Comparison of ENCODE assay signal across 1 cellular context in the genomic region with DNA sequence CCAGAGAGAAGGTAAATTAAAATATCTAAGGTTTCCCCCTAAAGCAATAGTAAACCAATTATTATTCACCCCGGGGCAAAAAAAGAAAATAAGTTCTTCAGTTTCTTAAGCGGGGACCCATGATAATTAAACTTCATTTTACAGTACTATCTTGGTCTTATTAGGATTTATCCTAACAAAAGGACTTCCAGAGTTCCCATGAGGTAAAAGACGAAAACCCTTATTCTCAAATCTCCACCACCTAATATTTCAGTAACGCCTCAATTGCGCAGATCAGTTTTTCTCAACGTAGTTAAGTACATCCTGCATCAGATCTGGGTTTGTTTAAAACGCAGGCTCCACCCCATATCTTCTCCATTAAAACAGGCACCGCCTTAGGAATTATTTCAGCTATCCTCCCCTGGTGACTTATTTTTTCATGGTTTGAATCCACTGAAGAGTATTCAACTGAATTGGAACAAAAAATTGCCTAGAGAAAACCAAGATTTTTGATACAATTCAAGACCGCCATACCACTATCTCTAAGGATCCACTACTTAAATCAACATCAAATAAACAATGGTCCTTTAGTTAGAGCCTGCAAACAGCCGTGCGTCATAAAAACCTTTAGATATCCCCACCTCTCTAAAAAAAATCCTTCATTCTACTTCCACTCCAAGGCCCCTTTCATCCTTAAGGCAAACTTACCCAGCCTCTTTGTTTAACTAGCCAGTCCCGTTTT.
TF ChIP-seq lines count a peak whose summit lies in the region.

No MANE protein-coding gene starts in this region.

TF ChIP-seq in GM23338, 12 proteins besides CTCF, POLR2A, EP300 and RAD21:
- TF ChIP-seq, protein P1, sequence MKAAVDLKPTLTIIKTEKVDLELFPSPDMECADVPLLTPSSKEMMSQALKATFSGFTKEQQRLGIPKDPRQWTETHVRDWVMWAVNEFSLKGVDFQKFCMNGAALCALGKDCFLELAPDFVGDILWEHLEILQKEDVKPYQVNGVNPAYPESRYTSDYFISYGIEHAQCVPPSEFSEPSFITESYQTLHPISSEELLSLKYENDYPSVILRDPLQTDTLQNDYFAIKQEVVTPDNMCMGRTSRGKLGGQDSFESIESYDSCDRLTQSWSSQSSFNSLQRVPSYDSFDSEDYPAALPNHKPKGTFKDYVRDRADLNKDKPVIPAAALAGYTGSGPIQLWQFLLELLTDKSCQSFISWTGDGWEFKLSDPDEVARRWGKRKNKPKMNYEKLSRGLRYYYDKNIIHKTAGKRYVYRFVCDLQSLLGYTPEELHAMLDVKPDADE (IDR thresholded peaks at IDR 0.05), result no peak
- TF ChIP-seq, protein P2, sequence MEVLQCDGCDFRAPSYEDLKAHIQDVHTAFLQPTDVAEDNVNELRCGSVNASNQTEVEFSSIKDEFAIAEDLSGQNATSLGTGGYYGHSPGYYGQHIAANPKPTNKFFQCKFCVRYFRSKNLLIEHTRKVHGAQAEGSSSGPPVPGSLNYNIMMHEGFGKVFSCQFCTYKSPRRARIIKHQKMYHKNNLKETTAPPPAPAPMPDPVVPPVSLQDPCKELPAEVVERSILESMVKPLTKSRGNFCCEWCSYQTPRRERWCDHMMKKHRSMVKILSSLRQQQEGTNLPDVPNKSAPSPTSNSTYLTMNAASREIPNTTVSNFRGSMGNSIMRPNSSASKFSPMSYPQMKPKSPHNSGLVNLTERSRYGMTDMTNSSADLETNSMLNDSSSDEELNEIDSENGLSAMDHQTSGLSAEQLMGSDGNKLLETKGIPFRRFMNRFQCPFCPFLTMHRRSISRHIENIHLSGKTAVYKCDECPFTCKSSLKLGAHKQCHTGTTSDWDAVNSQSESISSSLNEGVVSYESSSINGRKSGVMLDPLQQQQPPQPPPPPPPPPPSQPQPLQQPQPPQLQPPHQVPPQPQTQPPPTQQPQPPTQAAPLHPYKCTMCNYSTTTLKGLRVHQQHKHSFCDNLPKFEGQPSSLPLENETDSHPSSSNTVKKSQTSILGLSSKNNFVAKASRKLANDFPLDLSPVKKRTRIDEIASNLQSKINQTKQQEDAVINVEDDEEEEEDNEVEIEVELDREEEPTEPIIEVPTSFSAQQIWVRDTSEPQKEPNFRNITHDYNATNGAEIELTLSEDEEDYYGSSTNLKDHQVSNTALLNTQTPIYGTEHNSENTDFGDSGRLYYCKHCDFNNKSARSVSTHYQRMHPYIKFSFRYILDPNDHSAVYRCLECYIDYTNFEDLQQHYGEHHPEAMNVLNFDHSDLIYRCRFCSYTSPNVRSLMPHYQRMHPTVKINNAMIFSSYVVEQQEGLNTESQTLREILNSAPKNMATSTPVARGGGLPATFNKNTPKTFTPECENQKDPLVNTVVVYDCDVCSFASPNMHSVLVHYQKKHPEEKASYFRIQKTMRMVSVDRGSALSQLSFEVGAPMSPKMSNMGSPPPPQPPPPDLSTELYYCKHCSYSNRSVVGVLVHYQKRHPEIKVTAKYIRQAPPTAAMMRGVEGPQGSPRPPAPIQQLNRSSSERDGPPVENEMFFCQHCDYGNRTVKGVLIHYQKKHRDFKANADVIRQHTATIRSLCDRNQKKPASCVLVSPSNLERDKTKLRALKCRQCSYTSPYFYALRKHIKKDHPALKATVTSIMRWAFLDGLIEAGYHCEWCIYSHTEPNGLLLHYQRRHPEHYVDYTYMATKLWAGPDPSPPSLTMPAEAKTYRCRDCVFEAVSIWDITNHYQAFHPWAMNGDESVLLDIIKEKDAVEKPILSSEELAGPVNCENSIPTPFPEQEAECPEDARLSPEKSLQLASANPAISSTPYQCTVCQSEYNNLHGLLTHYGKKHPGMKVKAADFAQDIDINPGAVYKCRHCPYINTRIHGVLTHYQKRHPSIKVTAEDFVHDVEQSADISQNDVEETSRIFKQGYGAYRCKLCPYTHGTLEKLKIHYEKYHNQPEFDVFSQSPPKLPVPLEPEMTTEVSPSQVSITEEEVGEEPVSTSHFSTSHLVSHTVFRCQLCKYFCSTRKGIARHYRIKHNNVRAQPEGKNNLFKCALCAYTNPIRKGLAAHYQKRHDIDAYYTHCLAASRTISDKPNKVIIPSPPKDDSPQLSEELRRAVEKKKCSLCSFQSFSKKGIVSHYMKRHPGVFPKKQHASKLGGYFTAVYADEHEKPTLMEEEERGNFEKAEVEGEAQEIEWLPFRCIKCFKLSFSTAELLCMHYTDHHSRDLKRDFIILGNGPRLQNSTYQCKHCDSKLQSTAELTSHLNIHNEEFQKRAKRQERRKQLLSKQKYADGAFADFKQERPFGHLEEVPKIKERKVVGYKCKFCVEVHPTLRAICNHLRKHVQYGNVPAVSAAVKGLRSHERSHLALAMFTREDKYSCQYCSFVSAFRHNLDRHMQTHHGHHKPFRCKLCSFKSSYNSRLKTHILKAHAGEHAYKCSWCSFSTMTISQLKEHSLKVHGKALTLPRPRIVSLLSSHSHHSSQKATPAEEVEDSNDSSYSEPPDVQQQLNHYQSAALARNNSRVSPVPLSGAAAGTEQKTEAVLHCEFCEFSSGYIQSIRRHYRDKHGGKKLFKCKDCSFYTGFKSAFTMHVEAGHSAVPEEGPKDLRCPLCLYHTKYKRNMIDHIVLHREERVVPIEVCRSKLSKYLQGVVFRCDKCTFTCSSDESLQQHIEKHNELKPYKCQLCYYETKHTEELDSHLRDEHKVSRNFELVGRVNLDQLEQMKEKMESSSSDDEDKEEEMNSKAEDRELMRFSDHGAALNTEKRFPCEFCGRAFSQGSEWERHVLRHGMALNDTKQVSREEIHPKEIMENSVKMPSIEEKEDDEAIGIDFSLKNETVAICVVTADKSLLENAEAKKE (CRISPR knock-in tag; IDR thresholded peaks at IDR 0.05), result no peak
- TF ChIP-seq CREB1 (CRISPR knock-in tag; IDR thresholded peaks at IDR 0.05; ENCODE audit: low read depth) (no peak), STAT1 (IDR thresholded peaks at IDR 0.05; ENCODE audit: unreplicated experiment) (no peak), EZH2phosphoT487 (IDR thresholded peaks at IDR 0.05; ENCODE audit: unreplicated experiment) (no peak), POLR2AphosphoS5 (IDR thresholded peaks at IDR 0.05; ENCODE audit: low read depth) (no peak), ZNF331 (CRISPR knock-in tag; IDR thresholded peaks at IDR 0.05; ENCODE audit: low read depth) (no peak), NANOG (IDR thresholded peaks at IDR 0.05; ENCODE audit: borderline replicate concordance) (no peak), ZNF114 (CRISPR knock-in tag; IDR thresholded peaks at IDR 0.05) (no peak)
- TF ChIP-seq, protein P3, sequence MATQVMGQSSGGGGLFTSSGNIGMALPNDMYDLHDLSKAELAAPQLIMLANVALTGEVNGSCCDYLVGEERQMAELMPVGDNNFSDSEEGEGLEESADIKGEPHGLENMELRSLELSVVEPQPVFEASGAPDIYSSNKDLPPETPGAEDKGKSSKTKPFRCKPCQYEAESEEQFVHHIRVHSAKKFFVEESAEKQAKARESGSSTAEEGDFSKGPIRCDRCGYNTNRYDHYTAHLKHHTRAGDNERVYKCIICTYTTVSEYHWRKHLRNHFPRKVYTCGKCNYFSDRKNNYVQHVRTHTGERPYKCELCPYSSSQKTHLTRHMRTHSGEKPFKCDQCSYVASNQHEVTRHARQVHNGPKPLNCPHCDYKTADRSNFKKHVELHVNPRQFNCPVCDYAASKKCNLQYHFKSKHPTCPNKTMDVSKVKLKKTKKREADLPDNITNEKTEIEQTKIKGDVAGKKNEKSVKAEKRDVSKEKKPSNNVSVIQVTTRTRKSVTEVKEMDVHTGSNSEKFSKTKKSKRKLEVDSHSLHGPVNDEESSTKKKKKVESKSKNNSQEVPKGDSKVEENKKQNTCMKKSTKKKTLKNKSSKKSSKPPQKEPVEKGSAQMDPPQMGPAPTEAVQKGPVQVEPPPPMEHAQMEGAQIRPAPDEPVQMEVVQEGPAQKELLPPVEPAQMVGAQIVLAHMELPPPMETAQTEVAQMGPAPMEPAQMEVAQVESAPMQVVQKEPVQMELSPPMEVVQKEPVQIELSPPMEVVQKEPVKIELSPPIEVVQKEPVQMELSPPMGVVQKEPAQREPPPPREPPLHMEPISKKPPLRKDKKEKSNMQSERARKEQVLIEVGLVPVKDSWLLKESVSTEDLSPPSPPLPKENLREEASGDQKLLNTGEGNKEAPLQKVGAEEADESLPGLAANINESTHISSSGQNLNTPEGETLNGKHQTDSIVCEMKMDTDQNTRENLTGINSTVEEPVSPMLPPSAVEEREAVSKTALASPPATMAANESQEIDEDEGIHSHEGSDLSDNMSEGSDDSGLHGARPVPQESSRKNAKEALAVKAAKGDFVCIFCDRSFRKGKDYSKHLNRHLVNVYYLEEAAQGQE (IDR thresholded peaks at IDR 0.05; ENCODE audit: unreplicated experiment), result no peak
